ENCODE assay signal across 11 cellular contexts in the genomic region with DNA sequence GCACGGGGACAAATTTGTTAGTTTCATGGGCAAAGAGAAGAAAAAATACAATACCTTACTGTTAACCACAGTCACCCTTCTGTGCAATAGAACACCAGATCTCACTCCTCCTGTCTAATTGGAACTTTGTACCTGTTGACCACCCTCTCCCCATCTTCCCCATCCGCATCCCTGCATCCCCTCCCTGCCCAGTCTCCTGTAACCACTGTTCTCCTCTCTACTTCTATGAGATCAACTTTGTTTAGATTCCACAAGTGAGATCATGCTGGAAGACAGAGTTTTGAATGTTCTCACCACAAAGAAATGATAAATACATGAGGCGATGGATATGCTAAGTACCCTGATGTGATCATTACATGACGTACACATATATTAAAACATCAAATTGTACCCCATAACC. TPM values are rescaled to one million over a fixed set of nuclear protein-coding genes. Genes with fewer than 3 reads are reported as not detected.
DNase-seq lines count a peak whose midpoint lies in the region; ATAC-seq and TF ChIP-seq lines count a peak whose summit lies in the region.
"Had no signal": no experiment of that assay in that cellular context is flagged by ENCODE, and none has a peak within 500 bp of the region (broad histone marks: within the 10 kb centered on the region; RNA-seq: fewer than 3 reads in every experiment).

No MANE protein-coding gene starts in this region.

- TF ChIP-seq CTCF in foreskin keratinocyte (conservative IDR thresholded peaks at IDR 0.05) = no peak

- H3K4me1 ChIP-seq in foreskin keratinocyte = peaks cover 17% of the 10 kb centered on the region

- H3K27ac Mint-ChIP-seq in stimulated activated naive CD8-positive, alpha-beta T cell treated with anti-CD3 and anti-CD28 coated beads, Interleukin-15, Interleukin-2, amounts not matched to agents 100 ng/mL and 50 ng/mL, for 24 hours = peak overlapping the region; percentile 72
- peak overlapping the region in 1 of 2 donors; percentile 68 for H3K27ac Mint-ChIP-seq in stimulated activated naive CD8-positive, alpha-beta T cell treated with anti-CD3 and anti-CD28 coated beads, Interleukin-15, amount 100 ng/mL, for 72 hours
- peak overlapping the region; percentile 34 for H3K27ac Mint-ChIP-seq in activated naive CD8-positive, alpha-beta T cell treated with anti-CD3 and anti-CD28 coated beads, Interleukin-2, amount 10 ng/mL, durations not matched to agents 7 days and 5 days

- in situ Hi-C loops in G401 (cut with HindIII; ENCODE audit: low sequenced_read_pairs) = no loop called here

- H3K9me3 Mint-ChIP-seq in stimulated activated naive CD8-positive, alpha-beta T cell treated with anti-CD3 and anti-CD28 coated beads, Interleukin-15, Interleukin-2, amounts not matched to agents 100 ng/mL and 50 ng/mL, for 24 hours = no peaks in the 10 kb centered on the region
- H3K9me3 Mint-ChIP-seq in stimulated activated naive CD8-positive, alpha-beta T cell treated with anti-CD3 and anti-CD28 coated beads, Interleukin-15, amount 100 ng/mL, for 72 hours = no peaks in the 10 kb centered on the region
- H3K9me3 Mint-ChIP-seq in activated naive CD8-positive, alpha-beta T cell treated with anti-CD3 and anti-CD28 coated beads, Interleukin-2, amount 10 ng/mL, durations not matched to agents 7 days and 5 days = no peaks in the 10 kb centered on the region
- H3K9me3 Mint-ChIP-seq: CD14-positive monocyte had no signal

- no peak overlapping the region for H3K4me3 Mint-ChIP-seq in stimulated activated naive CD8-positive, alpha-beta T cell treated with anti-CD3 and anti-CD28 coated beads, Interleukin-15, Interleukin-2, amounts not matched to agents 100 ng/mL and 50 ng/mL, for 24 hours
- peak overlapping the region in 1 of 2 donors; percentile 67 for H3K4me3 Mint-ChIP-seq in stimulated activated naive CD8-positive, alpha-beta T cell treated with anti-CD3 and anti-CD28 coated beads, Interleukin-15, amount 100 ng/mL, for 72 hours
- H3K4me3 Mint-ChIP-seq in activated naive CD8-positive, alpha-beta T cell treated with anti-CD3 and anti-CD28 coated beads, Interleukin-2, amount 10 ng/mL, durations not matched to agents 7 days and 5 days = no peak overlapping the region
- H3K4me3 Mint-ChIP-seq: CD14-positive monocyte had no signal

- no peaks in the 10 kb centered on the region for H3K27me3 ChIP-seq in foreskin keratinocyte

- DNase-seq in stimulated activated naive CD8-positive, alpha-beta T cell treated with anti-CD3 and anti-CD28 coated beads, Interleukin-15, amount 100 ng/mL, for 72 hours = no peak
- no peak for DNase-seq in activated naive CD8-positive, alpha-beta T cell treated with anti-CD3 and anti-CD28 coated beads, Interleukin-2, amount 10 ng/mL, durations not matched to agents 7 days and 5 days
- DNase-seq in foreskin keratinocyte (peak in 1 of 2 donors; percentile 77), G401 (ENCODE audit: low spot score) (no peak)
- no peak for DNase-seq in stimulated activated CD4-positive, alpha-beta T cell treated with anti-CD3 and anti-CD28 coated beads, Interleukin-15, amount 100 ng/mL, for 24 hours
- no peak for DNase-seq in effector CD8-positive, alpha-beta T cell (lab: John Stamatoyannopoulos, UW)

- ATAC-seq in stimulated activated naive CD8-positive, alpha-beta T cell treated with anti-CD3 and anti-CD28 coated beads, Interleukin-15, amount 100 ng/mL, for 72 hours = no peak
- ATAC-seq in activated naive CD8-positive, alpha-beta T cell treated with anti-CD3 and anti-CD28 coated beads, Interleukin-2, amount 10 ng/mL, durations not matched to agents 7 days and 5 days (ENCODE audit: low read depth) = no peak
- ATAC-seq in foreskin keratinocyte (peak; percentile 4), GM21423 (IDR thresholded peaks at IDR 0.05; ENCODE audit: unreplicated experiment) (no peak)

- H3K4me1 Mint-ChIP-seq in stimulated activated naive CD8-positive, alpha-beta T cell treated with anti-CD3 and anti-CD28 coated beads, Interleukin-15, Interleukin-2, amounts not matched to agents 100 ng/mL and 50 ng/mL, for 24 hours (ENCODE audit: low read depth) = peaks cover 64% of the 10 kb centered on the region
- peaks cover 66% of the 10 kb centered on the region for H3K4me1 Mint-ChIP-seq in stimulated activated naive CD8-positive, alpha-beta T cell treated with anti-CD3 and anti-CD28 coated beads, Interleukin-15, amount 100 ng/mL, for 72 hours
- H3K4me1 Mint-ChIP-seq in activated naive CD8-positive, alpha-beta T cell treated with anti-CD3 and anti-CD28 coated beads, Interleukin-2, amount 10 ng/mL, durations not matched to agents 7 days and 5 days = peaks cover 85% of the 10 kb centered on the region

- peak overlapping the region; percentile 96 for H3K27ac ChIP-seq in foreskin keratinocyte
- H3K27ac ChIP-seq: VCaP had no signal

- POLR2A ChIA-PET in activated naive CD8-positive, alpha-beta T cell treated with anti-CD3 and anti-CD28 coated beads, Interleukin-2, amount 10 ng/mL, durations not matched to agents 7 days and 5 days (lab: Charles Lee) = no interaction called here

- peaks cover 57% of the 10 kb centered on the region for H3K36me3 Mint-ChIP-seq in stimulated activated naive CD8-positive, alpha-beta T cell treated with anti-CD3 and anti-CD28 coated beads, Interleukin-15, Interleukin-2, amounts not matched to agents 100 ng/mL and 50 ng/mL, for 24 hours (ENCODE audit: low read depth)
- peaks cover 59% of the 10 kb centered on the region for H3K36me3 Mint-ChIP-seq in activated naive CD8-positive, alpha-beta T cell treated with anti-CD3 and anti-CD28 coated beads, Interleukin-2, amount 10 ng/mL, durations not matched to agents 7 days and 5 days

- H3K27me3 Mint-ChIP-seq in stimulated activated naive CD8-positive, alpha-beta T cell treated with anti-CD3 and anti-CD28 coated beads, Interleukin-15, Interleukin-2, amounts not matched to agents 100 ng/mL and 50 ng/mL, for 24 hours = no peaks in the 10 kb centered on the region
- no peaks in the 10 kb centered on the region for H3K27me3 Mint-ChIP-seq in stimulated activated naive CD8-positive, alpha-beta T cell treated with anti-CD3 and anti-CD28 coated beads, Interleukin-15, amount 100 ng/mL, for 72 hours
- H3K27me3 Mint-ChIP-seq in activated naive CD8-positive, alpha-beta T cell treated with anti-CD3 and anti-CD28 coated beads, Interleukin-2, amount 10 ng/mL, durations not matched to agents 7 days and 5 days = no peaks in the 10 kb centered on the region
- H3K27me3 Mint-ChIP-seq: progenitor cell of endocrine pancreas had no signal

RNA-seq across cellular contexts. Expression of a gene that starts 47.7 kb away (rescaled TPM):
- 10 to 100 TPM; 31.1 to 34.1 TPM for total RNA-seq in activated naive CD8-positive, alpha-beta T cell treated with anti-CD3 and anti-CD28 coated beads, Interleukin-2, amount 10 ng/mL, durations not matched to agents 7 days and 5 days
- total RNA-seq in foreskin keratinocyte = 21.0 and 22.0 TPM in 2 replicates
- 11.4 and 12.0 TPM in 2 replicates for polyA plus RNA-seq in foreskin keratinocyte
- 15.6 and 16.6 TPM in 2 replicates for total RNA-seq in G401 (2014; rRNA removed; shearing (Covaris generic))

RNA-seq across cellular contexts. Expression of a gene that starts 49.8 kb away (rescaled TPM):
- total RNA-seq in activated naive CD8-positive, alpha-beta T cell treated with anti-CD3 and anti-CD28 coated beads, Interleukin-2, amount 10 ng/mL, durations not matched to agents 7 days and 5 days = 10 to 100 TPM; 31.4 to 32.3 TPM
- 42.8 and 45.1 TPM in 2 replicates for total RNA-seq in foreskin keratinocyte
- 40.4 and 43.1 TPM in 2 replicates for polyA plus RNA-seq in foreskin keratinocyte
- 90.6 and 91.9 TPM in 2 replicates for total RNA-seq in G401 (2014; rRNA removed; shearing (Covaris generic))
